In the genomic region with DNA sequence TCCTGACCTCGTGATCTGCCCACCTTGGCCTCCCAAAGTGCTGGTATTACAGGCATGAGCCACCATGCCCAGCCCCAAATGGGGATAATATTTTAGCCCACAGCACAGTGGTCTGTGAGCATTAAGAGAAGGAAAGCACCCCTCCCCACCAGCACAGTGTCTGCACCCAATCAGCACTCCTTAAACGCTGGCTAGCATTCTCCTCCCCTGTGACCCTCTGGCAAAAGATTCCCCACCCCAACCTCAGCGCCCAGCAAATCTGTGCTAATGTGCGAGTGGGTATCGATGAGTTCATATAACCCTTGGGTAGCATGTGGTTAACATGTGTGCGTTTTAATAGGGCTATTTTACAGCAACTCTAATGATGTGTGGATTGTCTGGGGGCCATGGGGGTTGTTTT, we compare ENCODE assay signal across 10 cellular contexts.
"Had no signal": no experiment of that assay in that cellular context is flagged by ENCODE, and none has a peak within 500 bp of the region (broad histone marks: within the 10 kb centered on the region; RNA-seq: fewer than 3 reads in every experiment).

No MANE protein-coding gene starts in this region.

- H3K27me3 ChIP-seq: pancreas had no signal

- H3K4me3 Mint-ChIP-seq: activated CD4-positive, alpha-beta T cell treated with anti-CD3 and anti-CD28 coated beads, Interleukin-2, amount 10 ng/mL, durations not matched to agents 7 days and 5 days; activated CD8-positive, alpha-beta T cell treated with anti-CD3 and anti-CD28 coated beads for 36 hours; activated naive CD8-positive, alpha-beta T cell treated with anti-CD3 and anti-CD28 coated beads, Interleukin-2, amount 10 ng/mL, durations not matched to agents 7 days and 5 days; activated T-cell treated with anti-CD3 and anti-CD28 coated beads, Interleukin-2, amount 50 U/mL, for 4 hours; nephron had no signal

- H3K9me3 Mint-ChIP-seq: activated CD4-positive, alpha-beta T cell treated with anti-CD3 and anti-CD28 coated beads, Interleukin-2, amount 10 ng/mL, durations not matched to agents 7 days and 5 days; activated CD8-positive, alpha-beta T cell treated with anti-CD3 and anti-CD28 coated beads for 36 hours; activated naive CD8-positive, alpha-beta T cell treated with anti-CD3 and anti-CD28 coated beads, Interleukin-2, amount 10 ng/mL, durations not matched to agents 7 days and 5 days; activated T-cell treated with anti-CD3 and anti-CD28 coated beads, Interleukin-2, amount 50 U/mL, for 4 hours; nephron; T-cell had no signal

- DNase-seq: cortex of kidney had no signal

- H3K4me3 ChIP-seq: pancreas, upper lobe of right lung had no signal

- H3K27ac ChIP-seq: pancreas, upper lobe of right lung, WERI-Rb-1 had no signal

- H3K27ac Mint-ChIP-seq: activated CD4-positive, alpha-beta T cell treated with anti-CD3 and anti-CD28 coated beads, Interleukin-2, amount 10 ng/mL, durations not matched to agents 7 days and 5 days; activated CD8-positive, alpha-beta T cell treated with anti-CD3 and anti-CD28 coated beads for 36 hours; activated naive CD8-positive, alpha-beta T cell treated with anti-CD3 and anti-CD28 coated beads, Interleukin-2, amount 10 ng/mL, durations not matched to agents 7 days and 5 days; nephron; T-cell had no signal

- H3K9me3 ChIP-seq: pancreas, upper lobe of right lung had no signal

- H3K36me3 ChIP-seq: pancreas, upper lobe of right lung, WERI-Rb-1 had no signal

- H3K4me1 ChIP-seq: pancreas had no signal

- H3K36me3 Mint-ChIP-seq: activated naive CD8-positive, alpha-beta T cell treated with anti-CD3 and anti-CD28 coated beads, Interleukin-2, amount 10 ng/mL, durations not matched to agents 7 days and 5 days; T-cell had no signal
